16 cellular contexts compared by ENCODE assay signal in genomic region chr11:70559516-70559915, GRCh38.
DNase-seq lines count a peak whose midpoint lies in the region; ATAC-seq and TF ChIP-seq lines count a peak whose summit lies in the region.
"Had no signal": no experiment of that assay in that cellular context is flagged by ENCODE, and none has a peak within 500 bp of the region (broad histone marks: within the 10 kb centered on the region; RNA-seq: fewer than 3 reads in every experiment).

No MANE protein-coding gene starts in this region.

- H3K79me2 ChIP-seq in GM23248 (ENCODE audit: insufficient read depth) = no peaks in the 10 kb centered on the region

- H3K18ac ChIP-seq in neuronal stem cell (ENCODE audit: low read length) = peak overlapping the region; percentile 51

- no CpG with 5 or more reads among the region's 10 CpGs for WGBS in neuronal stem cell (ENCODE audit: extremely low coverage in 2 of 2, insufficient read length in 2 of 2, insufficient replicate concordance in 1 of 2), 2 donors
- WGBS in GM23248 (ENCODE audit: low coverage in 1 of 2, low lambda C conversion rate in 2 of 2, missing lambda C conversion rate in 2 of 2), 2 experiments = 70% methylated on average over 10 of the region's 10 CpGs

- H3K9me3 ChIP-seq in neuronal stem cell (replicated peaks in 1 of 2; ENCODE audit: control insufficient read depth in 2 of 2, insufficient read depth in 1 of 2, low read depth in 1 of 2, low read length in 2 of 2) (no peaks in the 10 kb centered on the region), GM23248 (ENCODE audit: low read depth) (no peaks in the 10 kb centered on the region)

- H2AFZ ChIP-seq in neuronal stem cell (ENCODE audit: low read length) (no peak overlapping the region), GM23248 (no peak overlapping the region)

- H2BK120ac ChIP-seq in neuronal stem cell (ENCODE audit: low read depth, low read length) = peak overlapping the region; percentile 26

- H3K36me3 ChIP-seq in neuronal stem cell (replicated peaks in 1 of 2; ENCODE audit: control insufficient read depth in 2 of 2, insufficient read depth in 2 of 2, low read length in 2 of 2) = no peaks in the 10 kb centered on the region
- H3K36me3 ChIP-seq in GM23248 (ENCODE audit: low read depth) = no peaks in the 10 kb centered on the region

- DNase-seq in natural killer cell treated with Interleukin-12 subunit alpha and Interleukin-12 subunit beta and Interleukin-15 and Interleukin-18, amount 100 ng/mL, for 72 hours (ENCODE audit: low spot score) = peak; percentile 52
- no peak for DNase-seq in natural killer cell
- peak; percentile 76 for DNase-seq in chondrocyte (ENCODE audit: low spot score)
- DNase-seq in neuronal stem cell (ENCODE audit: low spot score) = no peak
- no peak for DNase-seq in NCI-H748 treated with DMSO at 0.1 percent for 48 hours (lab: John Stamatoyannopoulos, UW)
- DNase-seq in LoVo (ENCODE audit: low spot score) = no peak
- no peak for DNase-seq in GM23248
- DNase-seq: C1 segment of cervical spinal cord; Calu3; CD4-positive, alpha-beta memory T cell; COR-L47; DMS53; DMS79 treated with DMSO at 0.1 percent for 48 hours; GF-D8; H7; HCEC 1CT had no signal

- H3K9ac ChIP-seq in neuronal stem cell (ENCODE audit: low read depth, low read length, poor library complexity) (no peak overlapping the region), GM23248 (no peak overlapping the region)

- H3K27ac Mint-ChIP-seq in natural killer cell treated with Interleukin-12 subunit alpha and Interleukin-12 subunit beta and Interleukin-15 and Interleukin-18, amount 100 ng/mL, for 72 hours = no peak overlapping the region
- H3K27ac Mint-ChIP-seq in natural killer cell (no peak overlapping the region), chondrocyte (ENCODE audit: unreplicated experiment) (no peak overlapping the region)

- H3K23ac ChIP-seq in neuronal stem cell (ENCODE audit: low read depth, low read length, poor library complexity) = no peak overlapping the region

- no peak overlapping the region for H4K8ac ChIP-seq in neuronal stem cell (ENCODE audit: low read depth, low read length)

- peaks cover 12 to 16% of the 10 kb centered on the region in 2 donors for H3K4me1 ChIP-seq in neuronal stem cell (ENCODE audit: control insufficient read depth in 2 of 2, insufficient read depth in 1 of 2, low read depth in 1 of 2, low read length in 2 of 2)
- no peaks in the 10 kb centered on the region for H3K4me1 ChIP-seq in GM23248 (ENCODE audit: insufficient read depth)

- no peaks in the 10 kb centered on the region for H3K4me1 Mint-ChIP-seq in natural killer cell treated with Interleukin-12 subunit alpha and Interleukin-12 subunit beta and Interleukin-15 and Interleukin-18, amount 100 ng/mL, for 72 hours (ENCODE audit: low read depth in 2 of 2)
- H3K4me1 Mint-ChIP-seq in natural killer cell = no peaks in the 10 kb centered on the region
- no peaks in the 10 kb centered on the region for H3K4me1 Mint-ChIP-seq in chondrocyte (ENCODE audit: low read depth)
- H3K4me1 Mint-ChIP-seq: CD4-positive, alpha-beta memory T cell had no signal

- no peak overlapping the region for H3K4me3 Mint-ChIP-seq in natural killer cell treated with Interleukin-12 subunit alpha and Interleukin-12 subunit beta and Interleukin-15 and Interleukin-18, amount 100 ng/mL, for 72 hours
- H3K4me3 Mint-ChIP-seq in natural killer cell = no peak overlapping the region
- H3K4me3 Mint-ChIP-seq in chondrocyte (ENCODE audit: unreplicated experiment) = no peak overlapping the region
- H3K4me3 Mint-ChIP-seq: CD4-positive, alpha-beta memory T cell had no signal

- no peaks in the 10 kb centered on the region for H4K20me1 ChIP-seq in GM23248 (ENCODE audit: insufficient read depth)

- peak in 1 of 2 donors; percentile 48 for ATAC-seq in natural killer cell treated with Interleukin-12 subunit alpha and Interleukin-12 subunit beta and Interleukin-15 and Interleukin-18, amount 100 ng/mL, for 72 hours
- no peak for ATAC-seq in natural killer cell

- intact Hi-C loops in natural killer cell (cut with micrococcal nuclease) = no loop called here

- peak overlapping the region; percentile 72 for H3K14ac ChIP-seq in neuronal stem cell (ENCODE audit: low read length)

- no peaks in the 10 kb centered on the region for H3K9me3 Mint-ChIP-seq in natural killer cell treated with Interleukin-12 subunit alpha and Interleukin-12 subunit beta and Interleukin-15 and Interleukin-18, amount 100 ng/mL, for 72 hours
- H3K9me3 Mint-ChIP-seq in natural killer cell = no peaks in the 10 kb centered on the region
- no peaks in the 10 kb centered on the region for H3K9me3 Mint-ChIP-seq in chondrocyte (ENCODE audit: low read depth)

- H3K4me3 ChIP-seq in neuronal stem cell (ENCODE audit: low read length in 2 of 2) = no peak overlapping the region
- H3K4me3 ChIP-seq in GM23248 = no peak overlapping the region

- H3K27ac ChIP-seq in neuronal stem cell (replicated peaks; ENCODE audit: low read length) (no peak overlapping the region), GM23248 (no peak overlapping the region)

- H3K4ac ChIP-seq in neuronal stem cell (ENCODE audit: low read length) = no peak overlapping the region

- H3K27me3 ChIP-seq in neuronal stem cell (ENCODE audit: control insufficient read depth in 3 of 3, insufficient read depth in 3 of 3, low read depth in 1 of 3, low read length in 3 of 3) = no peaks in the 10 kb centered on the region
- H3K27me3 ChIP-seq in GM23248 (replicated peaks; ENCODE audit: insufficient read depth) = no peaks in the 10 kb centered on the region

- H3F3A ChIP-seq in GM23248 (ENCODE audit: insufficient read depth) = no peaks in the 10 kb centered on the region

- H2BK5ac ChIP-seq in neuronal stem cell (ENCODE audit: low read length) = no peak overlapping the region

- no peak overlapping the region for H4K91ac ChIP-seq in neuronal stem cell (ENCODE audit: low read depth, low read length, poor library complexity)

- no peaks in the 10 kb centered on the region for H3K36me3 Mint-ChIP-seq in natural killer cell treated with Interleukin-12 subunit alpha and Interleukin-12 subunit beta and Interleukin-15 and Interleukin-18, amount 100 ng/mL, for 72 hours
- no peaks in the 10 kb centered on the region for H3K36me3 Mint-ChIP-seq in natural killer cell
- H3K36me3 Mint-ChIP-seq in chondrocyte (ENCODE audit: low read depth) = no peaks in the 10 kb centered on the region
- H3K36me3 Mint-ChIP-seq: CD4-positive, alpha-beta memory T cell had no signal

- peaks cover 7 to 24% of the 10 kb centered on the region in 2 donors for H3K27me3 Mint-ChIP-seq in natural killer cell treated with Interleukin-12 subunit alpha and Interleukin-12 subunit beta and Interleukin-15 and Interleukin-18, amount 100 ng/mL, for 72 hours
- H3K27me3 Mint-ChIP-seq in natural killer cell (ENCODE audit: low read depth in 2 of 2) (peaks cover 9% of the 10 kb centered on the region in 2 donors), chondrocyte (ENCODE audit: low read depth) (peaks cover 19% of the 10 kb centered on the region)

- H2BK12ac ChIP-seq in neuronal stem cell (ENCODE audit: low read length) = no peak overlapping the region

- in situ Hi-C loops in GM23248 (cut with MboI) = no loop called here

- TF ChIP-seq CTCF in natural killer cell (IDR thresholded peaks at IDR 0.05) = no peak
- TF ChIP-seq CTCF in chondrocyte (IDR thresholded peaks at IDR 0.05) = no peak

- H2BK15ac ChIP-seq in neuronal stem cell (ENCODE audit: low read length) = peak overlapping the region; percentile 86

- no peak overlapping the region for H2AK5ac ChIP-seq in neuronal stem cell (ENCODE audit: low read depth, low read length)

- H3K79me1 ChIP-seq in neuronal stem cell (ENCODE audit: low read depth, low read length) = no peaks in the 10 kb centered on the region

- H3K4me2 ChIP-seq in neuronal stem cell (ENCODE audit: insufficient read depth, low read length, poor library complexity, severe bottlenecking) (no peak overlapping the region), GM23248 (ENCODE audit: unreplicated experiment) (no peak overlapping the region)

- no peaks in the 10 kb centered on the region for H3K9me2 ChIP-seq in GM23248 (ENCODE audit: insufficient read depth)

Comparison
In these comparisons a context has a peak if more than half of its experiments do, and no peak if none do; other contexts are left out.
1. DNase-seq: peak in natural killer cell treated with Interleukin-12 subunit alpha and Interleukin-12 subunit beta and Interleukin-15 and Interleukin-18, amount 100 ng/mL, for 72 hours (single experiment) and chondrocyte (single experiment); none in natural killer cell (single experiment), neuronal stem cell (single experiment), NCI-H748 treated with DMSO at 0.1 percent for 48 hours (single experiment), LoVo (single experiment) and GM23248 (single experiment).